In genomic region chr2:154291511-154291910, GRCh38 we compare ENCODE assay signal across 33 cellular contexts.
"Had no signal": no experiment of that assay in that cellular context is flagged by ENCODE, and none has a peak within 500 bp of the region (broad histone marks: within the 10 kb centered on the region; RNA-seq: fewer than 3 reads in every experiment).

No MANE protein-coding gene starts in this region.

- H3K4me3 Mint-ChIP-seq: activated CD4-positive, alpha-beta memory T cell treated with anti-CD3 and anti-CD28 coated beads for 36 hours; activated CD4-positive, alpha-beta T cell treated with anti-CD3 and anti-CD28 coated beads for 36 hours; activated CD4-positive, alpha-beta T cell treated with anti-CD3 and anti-CD28 coated beads, Interleukin-2, amount 10 ng/mL, durations not matched to agents 24 days and 14 days; activated CD8-positive, alpha-beta memory T cell treated with anti-CD3 and anti-CD28 coated beads, Interleukin-2, amount 10 ng/mL, durations not matched to agents 7 days and 5 days; activated CD8-positive, alpha-beta T cell treated with anti-CD3 and anti-CD28 coated beads, Interleukin-2, amount 10 ng/mL, durations not matched to agents 7 days and 5 days; activated naive CD4-positive, alpha-beta T cell treated with anti-CD3 and anti-CD28 coated beads for 36 hours; activated naive CD4-positive, alpha-beta T cell treated with anti-CD3 and anti-CD28 coated beads, Interleukin-2, amount 50 U/mL, for 24 hours; activated naive CD8-positive, alpha-beta T cell treated with anti-CD3 and anti-CD28 coated beads for 36 hours; activated naive CD8-positive, alpha-beta T cell treated with anti-CD3 and anti-CD28 coated beads, Interleukin-2, amount 50 U/mL, for 24 hours; activated T-helper 1 cell treated with anti-CD3 and anti-CD28 coated beads, Interleukin-12 subunit alpha, Interleukin-12 subunit beta, Interleukin-2, Interleukin-4 antibody, amounts not matched to agents 30 ng/mL and 10 ng/mL and 1 ng/mL, durations not matched to agents 14 hours and 24 hours and 36 hours; central memory CD8-positive, alpha-beta T cell; effector memory CD8-positive, alpha-beta T cell; T-helper 17 cell; T-helper 2 cell treated with Interferon-gamma antibody and Interleukin-4, amounts not matched to agents 5 μg/mL and 100 μg/mL, for 36 hours had no signal

- H3K27me3 ChIP-seq: adrenal gland, brain microvascular endothelial cell, esophagus muscularis mucosa, foreskin keratinocyte, gastrocnemius medialis had no signal

- H3K36me3 Mint-ChIP-seq: activated CD4-positive, alpha-beta memory T cell treated with anti-CD3 and anti-CD28 coated beads for 36 hours; activated CD8-positive, alpha-beta memory T cell treated with anti-CD3 and anti-CD28 coated beads, Interleukin-2, amount 10 ng/mL, durations not matched to agents 7 days and 5 days; activated naive CD4-positive, alpha-beta T cell treated with anti-CD3 and anti-CD28 coated beads, Interleukin-2, amount 50 U/mL, for 24 hours; activated naive CD8-positive, alpha-beta T cell treated with anti-CD3 and anti-CD28 coated beads for 36 hours had no signal

- ATAC-seq: activated CD4-positive, alpha-beta T cell treated with anti-CD3 and anti-CD28 coated beads for 36 hours; activated CD8-positive, alpha-beta memory T cell treated with anti-CD3 and anti-CD28 coated beads, Interleukin-2, amount 10 ng/mL, durations not matched to agents 7 days and 5 days; activated CD8-positive, alpha-beta T cell treated with anti-CD3 and anti-CD28 coated beads, Interleukin-2, amount 10 ng/mL, durations not matched to agents 7 days and 5 days; activated naive CD8-positive, alpha-beta T cell treated with anti-CD3 and anti-CD28 coated beads, Interleukin-2, amount 50 U/mL, for 24 hours; effector memory CD8-positive, alpha-beta T cell; foreskin keratinocyte; gastrocnemius medialis; T-helper 17 cell had no signal

- H3K36me3 ChIP-seq: adrenal gland, brain microvascular endothelial cell, esophagus muscularis mucosa, gastrocnemius medialis had no signal

- H3K9me3 ChIP-seq: adrenal gland, esophagus muscularis mucosa, gastrocnemius medialis had no signal

- H3K4me3 ChIP-seq: adrenal gland, esophagus muscularis mucosa, gastrocnemius medialis had no signal

- H3K27ac ChIP-seq: adrenal gland, brain microvascular endothelial cell, esophagus muscularis mucosa, foreskin keratinocyte, gastrocnemius medialis had no signal

- H3K4me1 Mint-ChIP-seq: activated CD4-positive, alpha-beta T cell treated with anti-CD3 and anti-CD28 coated beads for 36 hours; activated CD4-positive, alpha-beta T cell treated with anti-CD3 and anti-CD28 coated beads, Interleukin-2, amount 10 ng/mL, durations not matched to agents 24 days and 14 days; activated CD8-positive, alpha-beta memory T cell treated with anti-CD3 and anti-CD28 coated beads, Interleukin-2, amount 10 ng/mL, durations not matched to agents 7 days and 5 days; activated naive CD4-positive, alpha-beta T cell treated with anti-CD3 and anti-CD28 coated beads, Interleukin-2, amount 50 U/mL, for 24 hours; activated naive CD8-positive, alpha-beta T cell treated with anti-CD3 and anti-CD28 coated beads for 36 hours; activated naive CD8-positive, alpha-beta T cell treated with anti-CD3 and anti-CD28 coated beads, Interleukin-2, amount 50 U/mL, for 24 hours; central memory CD8-positive, alpha-beta T cell; T-helper 17 cell had no signal

- H3K27me3 Mint-ChIP-seq: activated CD4-positive, alpha-beta memory T cell treated with anti-CD3 and anti-CD28 coated beads for 36 hours; activated CD4-positive, alpha-beta T cell treated with anti-CD3 and anti-CD28 coated beads for 36 hours; activated CD4-positive, alpha-beta T cell treated with anti-CD3 and anti-CD28 coated beads, Interleukin-2, amount 10 ng/mL, durations not matched to agents 24 days and 14 days; activated CD8-positive, alpha-beta memory T cell treated with anti-CD3 and anti-CD28 coated beads, Interleukin-2, amount 10 ng/mL, durations not matched to agents 7 days and 5 days; activated naive CD4-positive, alpha-beta T cell treated with anti-CD3 and anti-CD28 coated beads, Interleukin-2, amount 50 U/mL, for 24 hours; activated naive CD8-positive, alpha-beta T cell treated with anti-CD3 and anti-CD28 coated beads for 36 hours; activated naive CD8-positive, alpha-beta T cell treated with anti-CD3 and anti-CD28 coated beads, Interleukin-2, amount 50 U/mL, for 24 hours; central memory CD8-positive, alpha-beta T cell; effector memory CD8-positive, alpha-beta T cell; T-helper 17 cell had no signal

- DNase-seq: activated CD4-positive, alpha-beta memory T cell treated with anti-CD3 and anti-CD28 coated beads for 36 hours; activated CD4-positive, alpha-beta T cell treated with anti-CD3 and anti-CD28 coated beads for 36 hours; activated CD4-positive, alpha-beta T cell treated with anti-CD3 and anti-CD28 coated beads, Interleukin-2, amount 10 ng/mL, durations not matched to agents 24 days and 14 days; activated CD4-positive, CD25-positive, alpha-beta regulatory T cell; activated CD4-positive, CD25-positive, alpha-beta regulatory T cell treated with anti-CD3 and anti-CD28 coated beads, Interleukin-2, amount 50 U/mL, for 72 hours; activated CD8-positive, alpha-beta memory T cell treated with anti-CD3 and anti-CD28 coated beads, Interleukin-2, amount 10 ng/mL, durations not matched to agents 7 days and 5 days; activated CD8-positive, alpha-beta memory T cell treated with anti-CD3 and anti-CD28 coated beads, Interleukin-2, amount 50 U/mL, for 4 hours; activated CD8-positive, alpha-beta T cell treated with anti-CD3 and anti-CD28 coated beads, Interleukin-2, amount 10 ng/mL, durations not matched to agents 7 days and 5 days; activated effector memory CD4-positive, alpha-beta T cell treated with anti-CD3 and anti-CD28 coated beads, Interleukin-2, amount 50 U/mL, for 16 hours; activated naive CD4-positive, alpha-beta T cell treated with anti-CD3 and anti-CD28 coated beads for 36 hours; activated naive CD8-positive, alpha-beta T cell treated with anti-CD3 and anti-CD28 coated beads for 36 hours; activated naive CD8-positive, alpha-beta T cell treated with anti-CD3 and anti-CD28 coated beads, Interleukin-2, amount 50 U/mL, for 24 hours; activated T-cell treated with anti-CD3 and anti-CD28 coated beads, Interleukin-2, amount 50 U/mL, for 1 hour; activated T-cell treated with anti-CD3 and anti-CD28 coated beads, Interleukin-2, amount 50 U/mL, for 48 hours; adrenal gland; brain microvascular endothelial cell; cortex of kidney; dermis blood vessel endothelial cell; effector CD4-positive, alpha-beta T cell; effector memory CD8-positive, alpha-beta T cell; erythroblast; gastrocnemius medialis; glutamatergic neuron; T-helper 1 cell; T-helper 17 cell; T1000 had no signal

- H3K4me1 ChIP-seq: adrenal gland, esophagus muscularis mucosa, foreskin keratinocyte, gastrocnemius medialis had no signal

- H3K27ac Mint-ChIP-seq: activated CD4-positive, alpha-beta memory T cell treated with anti-CD3 and anti-CD28 coated beads for 36 hours; activated CD4-positive, alpha-beta T cell treated with anti-CD3 and anti-CD28 coated beads for 36 hours; activated CD4-positive, alpha-beta T cell treated with anti-CD3 and anti-CD28 coated beads, Interleukin-2, amount 10 ng/mL, durations not matched to agents 24 days and 14 days; activated CD8-positive, alpha-beta memory T cell treated with anti-CD3 and anti-CD28 coated beads, Interleukin-2, amount 10 ng/mL, durations not matched to agents 7 days and 5 days; activated CD8-positive, alpha-beta T cell treated with anti-CD3 and anti-CD28 coated beads, Interleukin-2, amount 10 ng/mL, durations not matched to agents 7 days and 5 days; activated naive CD4-positive, alpha-beta T cell treated with anti-CD3 and anti-CD28 coated beads for 36 hours; activated naive CD4-positive, alpha-beta T cell treated with anti-CD3 and anti-CD28 coated beads, Interleukin-2, amount 50 U/mL, for 24 hours; activated naive CD8-positive, alpha-beta T cell treated with anti-CD3 and anti-CD28 coated beads for 36 hours; activated naive CD8-positive, alpha-beta T cell treated with anti-CD3 and anti-CD28 coated beads, Interleukin-2, amount 50 U/mL, for 24 hours; activated T-helper 1 cell treated with anti-CD3 and anti-CD28 coated beads, Interleukin-12 subunit alpha, Interleukin-12 subunit beta, Interleukin-2, Interleukin-4 antibody, amounts not matched to agents 30 ng/mL and 10 ng/mL and 1 ng/mL, durations not matched to agents 14 hours and 24 hours and 36 hours; activated T-helper 2 cell treated with anti-CD3 and anti-CD28 coated beads, Interferon-gamma antibody, Interleukin-2, Interleukin-4, amounts not matched to agents 10 μg/mL and 5 μg/mL and 100 μg/mL, durations not matched to agents 14 hours and 24 hours and 36 hours; effector memory CD8-positive, alpha-beta T cell; T-helper 17 cell; T-helper 2 cell treated with Interferon-gamma antibody and Interleukin-4, amounts not matched to agents 5 μg/mL and 100 μg/mL, for 36 hours had no signal
